Comparison of ENCODE assay signal across 36 cellular contexts in genomic region chr5:66708368-66708767, GRCh38.
A peak's percentile ranks its signal among the peaks of the same experiment; 100 is the strongest.
DNase-seq lines count a peak whose midpoint lies in the region; ATAC-seq and TF ChIP-seq lines count a peak whose summit lies in the region.
"Had no signal": no experiment of that assay in that cellular context is flagged by ENCODE, and none has a peak within 500 bp of the region (broad histone marks: within the 10 kb centered on the region; RNA-seq: fewer than 3 reads in every experiment).

No MANE protein-coding gene starts in this region.

- H3K9ac ChIP-seq in mammary epithelial cell (ENCODE audit: insufficient read depth, low read length): no peak overlapping the region

- in situ Hi-C loops in mammary epithelial cell (cut with MboI; ENCODE audit: low sequenced_read_pairs in 2 of 2): no loop called here

- no TSS peak for BruUV-seq in mammary epithelial cell (replicated peaks; lab: Mats Ljungman, UMichigan)

- intact Hi-C loops in mammary epithelial cell (cut with micrococcal nuclease): no loop called here

- H3K4me3 ChIP-seq in GM12865 (ENCODE audit: low read depth, low read length) (no peak overlapping the region), mammary epithelial cell (replicated peaks in 1 of 3; ENCODE audit: insufficient read depth in 1 of 3, low read depth in 2 of 3, low read length in 3 of 3) (no peak overlapping the region)
- H3K4me3 ChIP-seq: A549, body of pancreas, left ventricle myocardium inferior, right lobe of liver, spleen, tibial nerve had no signal

- H3K27ac ChIP-seq in mammary epithelial cell (ENCODE audit: insufficient read depth, low read depth, low read length): no peak overlapping the region
- no peak overlapping the region for H3K27ac ChIP-seq in substantia nigra (ENCODE audit: low read depth, low read length, poor library complexity, severe bottlenecking)
- H3K27ac ChIP-seq: A549, body of pancreas, left ventricle myocardium inferior, neutrophil, right lobe of liver, spleen, tibial nerve had no signal

- H3K4me1 ChIP-seq in mammary epithelial cell (ENCODE audit: insufficient read depth, low read length): no peaks in the 10 kb centered on the region
- H3K4me1 ChIP-seq: A549, right lobe of liver had no signal

- peak; percentile 59 for ATAC-seq in GM19324 (IDR thresholded peaks at IDR 0.05; ENCODE audit: low FRiP score, unreplicated experiment)
- peak; percentile 52 for ATAC-seq in GM21825 (IDR thresholded peaks at IDR 0.05; ENCODE audit: unreplicated experiment)
- ATAC-seq in HG03432 (IDR thresholded peaks at IDR 0.05; ENCODE audit: unreplicated experiment): peak; percentile 45
- ATAC-seq: A549; activated CD8-positive, alpha-beta T cell treated with anti-CD3 and anti-CD28 coated beads, Interleukin-2, amount 10 ng/mL, durations not matched to agents 7 days and 5 days; body of pancreas; esophagus mucosa; right lobe of liver had no signal

- CTCF ChIA-PET in mammary epithelial cell (lab: Charles Lee; ENCODE audit: low non-redundant PET): no interaction called here

- dilution Hi-C loops in mammary epithelial cell (cut with HindIII; ENCODE audit: low sequenced_read_pairs): no loop called here

- no peaks in the 10 kb centered on the region for H3K79me2 ChIP-seq in mammary epithelial cell (ENCODE audit: insufficient read depth, low read length)

- no peaks in the 10 kb centered on the region for H3K36me3 ChIP-seq in mammary epithelial cell (ENCODE audit: insufficient read depth, low read length)
- H3K36me3 ChIP-seq: left ventricle myocardium inferior, neutrophil, right lobe of liver, spleen, tibial nerve had no signal

- WGBS in mammary epithelial cell (ENCODE audit: low coverage, missing lambda C conversion rate): 10% methylated on average over 1 of the region's 1 CpG

- DNase-seq in GM12865 (ENCODE audit: low read depth): peak; percentile 31
- DNase-seq in NCI-H1694 (lab: John Stamatoyannopoulos, UW): no peak
- DNase-seq in NCI-H146 (lab: John Stamatoyannopoulos, UW): no peak
- no peak for DNase-seq in mammary epithelial cell
- no peak for DNase-seq in substantia nigra (lab: John Stamatoyannopoulos, UW)
- DNase-seq: activated CD8-positive, alpha-beta T cell treated with anti-CD3 and anti-CD28 coated beads, Interleukin-2, amount 10 ng/mL, durations not matched to agents 7 days and 5 days; activated naive CD4-positive, alpha-beta T cell treated with anti-CD3 and anti-CD28 coated beads, Interleukin-2, amount 50 U/mL, for 16 hours; AML-193; body of pancreas; Calu3; CD4-positive, CD25-positive, alpha-beta regulatory T cell; cerebellar nuclear complex; dermis blood vessel endothelial cell; DMS79 treated with DMSO at 0.1 percent for 48 hours; GDM1; H9; KBM-7; left ventricle myocardium inferior; naive B cell; NCI-H1105 treated with DMSO at 0.1 percent for 48 hours; NCI-H2081 treated with DMSO at 0.1 percent for 48 hours; NCI-H226; NCI-H526 treated with DMSO at 0.1 percent for 48 hours; right lobe of liver; SHP77 treated with DMSO at 0.1 percent for 48 hours; spleen; stimulated activated CD4-positive, alpha-beta T cell treated with anti-CD3 and anti-CD28 coated beads, Interleukin-2, amount 100 ng/mL, for 24 hours; stimulated activated CD8-positive, alpha-beta memory T cell treated with anti-CD3 and anti-CD28 coated beads, Interleukin-4, amount 100 ng/mL, for 48 hours; T-helper 2 cell had no signal

- TF ChIP-seq CTCF in GM12865 (IDR thresholded peaks at IDR 0.05; ENCODE audit: insufficient read depth, low read depth, low read length, missing control alignments) (no peak), mammary epithelial cell (conservative IDR thresholded peaks at IDR 0.05 in 1 of 2, IDR thresholded peaks at IDR 0.05 in 1 of 2; ENCODE audit: extremely low read depth in 1 of 2, insufficient read depth in 1 of 2, low read depth in 1 of 2, low read length in 2 of 2) (no peak)

- peaks cover 5% of the 10 kb centered on the region for H3K27me3 ChIP-seq in mammary epithelial cell (ENCODE audit: insufficient read depth, low read length)
- H3K27me3 ChIP-seq: body of pancreas, neutrophil, right lobe of liver, spleen, tibial nerve had no signal

- no peak overlapping the region for H2AFZ ChIP-seq in mammary epithelial cell (ENCODE audit: low read depth, low read length)

- no peak overlapping the region for H3K4me2 ChIP-seq in mammary epithelial cell (ENCODE audit: insufficient read depth, low read depth, low read length)
- H3K4me2 ChIP-seq: A549 had no signal

- no peaks in the 10 kb centered on the region for H4K20me1 ChIP-seq in mammary epithelial cell (ENCODE audit: insufficient read depth, low read length)

- H3K9me3 ChIP-seq in mammary epithelial cell (replicated peaks; ENCODE audit: insufficient read depth, low read length): no peaks in the 10 kb centered on the region
- H3K9me3 ChIP-seq: body of pancreas had no signal
